Comparison of ENCODE assay signal across 9 cellular contexts in the genomic region with DNA sequence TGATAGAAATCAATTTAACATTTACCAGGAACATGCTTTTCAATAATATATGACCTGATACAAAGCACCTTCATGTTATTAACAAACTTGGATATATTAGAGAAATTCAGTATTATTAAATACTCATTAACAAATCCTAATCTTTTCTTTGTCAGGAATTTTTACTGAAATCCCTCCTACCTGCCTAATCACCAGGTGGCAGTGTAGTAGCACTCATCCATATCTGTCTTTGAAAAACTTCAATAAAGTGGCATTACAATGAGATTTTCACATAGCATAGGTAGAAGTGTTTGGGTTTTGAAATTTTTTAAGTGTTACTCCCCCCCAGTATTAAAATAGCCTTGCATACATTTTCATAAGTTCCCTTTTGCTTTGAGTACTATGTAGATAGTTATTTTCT.
A peak's percentile ranks its signal among the peaks of the same experiment; 100 is the strongest.
DNase-seq lines count a peak whose midpoint lies in the region; ATAC-seq and TF ChIP-seq lines count a peak whose summit lies in the region.
"Had no signal": no experiment of that assay in that cellular context is flagged by ENCODE, and none has a peak within 500 bp of the region (broad histone marks: within the 10 kb centered on the region; RNA-seq: fewer than 3 reads in every experiment).

No MANE protein-coding gene starts in this region.

- peak; percentile 77 for TF ChIP-seq CTCF in MM.1S (IDR thresholded peaks at IDR 0.05; ENCODE audit: low read length)
- peak in 6 of 7 experiments; percentile 38 to 60 (median 50) for TF ChIP-seq CTCF in body of pancreas (IDR thresholded peaks at IDR 0.05)
- TF ChIP-seq CTCF in stomach (IDR thresholded peaks at IDR 0.05): peak in 2 of 7 experiments; percentile 22 to 26

- H3K79me2 ChIP-seq in MM.1S (ENCODE audit: low read length) (no peaks in the 10 kb centered on the region), mesendoderm (ENCODE audit: control insufficient read depth, insufficient read depth, low read length) (no peaks in the 10 kb centered on the region)

- no peak overlapping the region for H3K4ac ChIP-seq in mesendoderm (ENCODE audit: low read depth, low read length)

- H2BK15ac ChIP-seq in mesendoderm (replicated peaks; ENCODE audit: low read depth): no peak overlapping the region

- H3K27ac Mint-ChIP-seq in activated CD4-positive, alpha-beta T cell treated with anti-CD3 and anti-CD28 coated beads, Interleukin-2, amount 10 ng/mL, durations not matched to agents 24 days and 14 days: no peak overlapping the region
- H3K27ac Mint-ChIP-seq: activated naive CD8-positive, alpha-beta T cell treated with anti-CD3 and anti-CD28 coated beads, Interleukin-2, amount 10 ng/mL, durations not matched to agents 7 days and 5 days had no signal

- H3K27me3 ChIP-seq in MM.1S (replicated peaks; ENCODE audit: insufficient read depth, low read length) (no peaks in the 10 kb centered on the region), body of pancreas (no peaks in the 10 kb centered on the region), mesendoderm (ENCODE audit: insufficient read depth, low read length, poor library complexity) (no peaks in the 10 kb centered on the region), stomach (no peaks in the 10 kb centered on the region)

- H3K4me1 Mint-ChIP-seq in activated CD4-positive, alpha-beta T cell treated with anti-CD3 and anti-CD28 coated beads, Interleukin-2, amount 10 ng/mL, durations not matched to agents 24 days and 14 days: no peaks in the 10 kb centered on the region
- H3K4me1 Mint-ChIP-seq: activated naive CD8-positive, alpha-beta T cell treated with anti-CD3 and anti-CD28 coated beads, Interleukin-2, amount 10 ng/mL, durations not matched to agents 7 days and 5 days had no signal

- H3K36me3 Mint-ChIP-seq in activated CD4-positive, alpha-beta T cell treated with anti-CD3 and anti-CD28 coated beads, Interleukin-2, amount 10 ng/mL, durations not matched to agents 24 days and 14 days (ENCODE audit: low read depth): no peaks in the 10 kb centered on the region
- H3K36me3 Mint-ChIP-seq: activated naive CD8-positive, alpha-beta T cell treated with anti-CD3 and anti-CD28 coated beads, Interleukin-2, amount 10 ng/mL, durations not matched to agents 7 days and 5 days had no signal

- no peak overlapping the region for H4K8ac ChIP-seq in mesendoderm (ENCODE audit: low read depth, low read length)

- H3K23ac ChIP-seq in mesendoderm (ENCODE audit: low read length): no peak overlapping the region

- H3K4me3 ChIP-seq in MM.1S (ENCODE audit: low read length) (no peak overlapping the region), body of pancreas (no peak overlapping the region), mesendoderm (ENCODE audit: low read length) (no peak overlapping the region), stomach (no peak overlapping the region)

- H4K5ac ChIP-seq in mesendoderm (ENCODE audit: low read length): no peak overlapping the region

- no peaks in the 10 kb centered on the region for H3K79me1 ChIP-seq in mesendoderm (ENCODE audit: low read length)

- H3K4me2 ChIP-seq in MM.1S (ENCODE audit: low read depth, low read length) (no peak overlapping the region), mesendoderm (ENCODE audit: low read length) (no peak overlapping the region)

- H3K27ac ChIP-seq in MM.1S (ENCODE audit: low read length) (no peak overlapping the region), body of pancreas (no peak overlapping the region), mesendoderm (ENCODE audit: low read depth, low read length) (no peak overlapping the region), stomach (no peak overlapping the region)

- no peak overlapping the region for H3K18ac ChIP-seq in mesendoderm (ENCODE audit: low read length)

- no peaks in the 10 kb centered on the region for H3F3A ChIP-seq in MM.1S (ENCODE audit: insufficient read depth, low read length)

- intact Hi-C loops in body of pancreas (cut with DNase I): no loop called here
- intact Hi-C loops in activated CD4-positive, alpha-beta T cell treated with anti-CD3 and anti-CD28 coated beads, Interleukin-2, amount 10 ng/mL, durations not matched to agents 24 days and 14 days (cut with micrococcal nuclease): loop anchor here (1.0 to 5.0 kb wide), 2 partner anchors 1643 to 1891 kb away; no protein-coding TSS in a partner anchor
- intact Hi-C loops in stomach (cut with DNase I; ENCODE audit: low total_unique reads): no loop called here

- H2BK5ac ChIP-seq in mesendoderm (ENCODE audit: low read length): no peak overlapping the region

- H3K9ac ChIP-seq in MM.1S (ENCODE audit: low read length) (no peak overlapping the region), mesendoderm (ENCODE audit: low read length) (no peak overlapping the region)

- no peak for ATAC-seq in body of pancreas

- no peaks in the 10 kb centered on the region for H3K9me3 ChIP-seq in MM.1S (replicated peaks; ENCODE audit: insufficient read depth, low read length)
- H3K9me3 ChIP-seq in body of pancreas: no peaks in the 10 kb centered on the region
- no peaks in the 10 kb centered on the region for H3K9me3 ChIP-seq in stomach

- H4K20me1 ChIP-seq in MM.1S (ENCODE audit: insufficient read depth, low read length): no peaks in the 10 kb centered on the region

- H3K4me1 ChIP-seq in MM.1S (ENCODE audit: low read length) (no peaks in the 10 kb centered on the region), body of pancreas (no peaks in the 10 kb centered on the region), mesendoderm (ENCODE audit: control insufficient read depth, low read depth, low read length) (no peaks in the 10 kb centered on the region), stomach (no peaks in the 10 kb centered on the region)

- no peak overlapping the region for H2AFZ ChIP-seq in MM.1S (ENCODE audit: low read length)

- no peaks in the 10 kb centered on the region for H3K9me3 Mint-ChIP-seq in activated CD4-positive, alpha-beta T cell treated with anti-CD3 and anti-CD28 coated beads, Interleukin-2, amount 10 ng/mL, durations not matched to agents 24 days and 14 days
- H3K9me3 Mint-ChIP-seq: activated naive CD8-positive, alpha-beta T cell treated with anti-CD3 and anti-CD28 coated beads, Interleukin-2, amount 10 ng/mL, durations not matched to agents 7 days and 5 days had no signal

- no peak for TF ChIP-seq EP300 in stomach (IDR thresholded peaks at IDR 0.05)

- TF ChIP-seq POLR2A in body of pancreas (IDR thresholded peaks at IDR 0.05) (no peak), stomach (IDR thresholded peaks at IDR 0.05) (no peak)

- H3K36me3 ChIP-seq in MM.1S (replicated peaks; ENCODE audit: insufficient read depth, low read length): no peaks in the 10 kb centered on the region
- H3K36me3 ChIP-seq in body of pancreas (replicated peaks in 1 of 2; ENCODE audit: insufficient read depth in 1 of 2, low read depth in 2 of 2): no peaks in the 10 kb centered on the region
- no peaks in the 10 kb centered on the region for H3K36me3 ChIP-seq in mesendoderm (ENCODE audit: control insufficient read depth, insufficient read depth, low read length)
- H3K36me3 ChIP-seq in stomach: no peaks in the 10 kb centered on the region

- H3K9me2 ChIP-seq in MM.1S (replicated peaks; ENCODE audit: insufficient read depth, low read length): no peaks in the 10 kb centered on the region

- H2AK5ac ChIP-seq in mesendoderm (ENCODE audit: low read length): no peak overlapping the region

- H2BK120ac ChIP-seq in mesendoderm (ENCODE audit: low read depth, low read length): no peak overlapping the region

- no peak overlapping the region for H3K56ac ChIP-seq in mesendoderm (ENCODE audit: low read length)

- H3K4me3 Mint-ChIP-seq in activated CD4-positive, alpha-beta T cell treated with anti-CD3 and anti-CD28 coated beads, Interleukin-2, amount 10 ng/mL, durations not matched to agents 24 days and 14 days: no peak overlapping the region
- H3K4me3 Mint-ChIP-seq: activated naive CD8-positive, alpha-beta T cell treated with anti-CD3 and anti-CD28 coated beads, Interleukin-2, amount 10 ng/mL, durations not matched to agents 7 days and 5 days had no signal

- DNase-seq in G401 (ENCODE audit: low spot score): peak; percentile 15
- DNase-seq in MM.1S: peak; percentile 41
- DNase-seq in body of pancreas: peak in 2 of 4 donors; percentile 3 to 6
- peak; percentile 23 for DNase-seq in mesendoderm
- no peak for DNase-seq in activated CD4-positive, alpha-beta T cell treated with anti-CD3 and anti-CD28 coated beads, Interleukin-2, amount 10 ng/mL, durations not matched to agents 24 days and 14 days
- no peak for DNase-seq in ecto neural progenitor cell (ENCODE audit: low spot score)
- DNase-seq in stomach: no peak
- DNase-seq in AG20443 (ENCODE audit: low spot score): no peak
- DNase-seq: activated naive CD8-positive, alpha-beta T cell treated with anti-CD3 and anti-CD28 coated beads, Interleukin-2, amount 10 ng/mL, durations not matched to agents 7 days and 5 days had no signal

- in situ Hi-C loops in G401 (cut with HindIII; ENCODE audit: low sequenced_read_pairs): no loop called here

- H3K27me3 Mint-ChIP-seq in activated CD4-positive, alpha-beta T cell treated with anti-CD3 and anti-CD28 coated beads, Interleukin-2, amount 10 ng/mL, durations not matched to agents 24 days and 14 days: no peaks in the 10 kb centered on the region

Comparison
In these comparisons a context has a peak if more than half of its experiments do, and no peak if none do; other contexts are left out.
1. DNase-seq: peak in G401 (single experiment), MM.1S (single experiment) and mesendoderm (single experiment); none in activated CD4-positive, alpha-beta T cell treated with anti-CD3 and anti-CD28 coated beads, Interleukin-2, amount 10 ng/mL, durations not matched to agents 24 days and 14 days (single experiment), ecto neural progenitor cell (single experiment), stomach (single experiment) and AG20443 (single experiment).